In genomic region chr17:75584358-75585175, GRCh38 we compare ENCODE assay signal across 18 cellular contexts. TPM values are rescaled to one million over a fixed set of nuclear protein-coding genes. Genes with fewer than 3 reads are reported as not detected.
"Had no signal": no experiment of that assay in that cellular context is flagged by ENCODE, and none has a peak within 500 bp of the region (broad histone marks: within the 10 kb centered on the region; RNA-seq: fewer than 3 reads in every experiment).

No MANE protein-coding gene starts in this region.

- H3K4me3 ChIP-seq: adrenal gland, colonic mucosa, esophagus squamous epithelium, gastrocnemius medialis, spleen, thoracic aorta, upper lobe of left lung had no signal

- H3K9me3 ChIP-seq: adrenal gland, colonic mucosa, esophagus squamous epithelium, gastrocnemius medialis, spleen, thoracic aorta, upper lobe of left lung had no signal

- H3K4me3 Mint-ChIP-seq: activated naive CD8-positive, alpha-beta T cell; memory B cell; WTC11 had no signal

- H3K27me3 Mint-ChIP-seq: activated naive CD8-positive, alpha-beta T cell had no signal

- H3K36me3 ChIP-seq: adrenal gland, colonic mucosa, esophagus squamous epithelium, gastrocnemius medialis, spleen, thoracic aorta, upper lobe of left lung had no signal

- H3K27ac ChIP-seq: adrenal gland, colonic mucosa, esophagus squamous epithelium, gastrocnemius medialis, spleen, thoracic aorta, upper lobe of left lung had no signal

- H3K27me3 ChIP-seq: adrenal gland, colonic mucosa, upper lobe of left lung had no signal

- H3K4me1 Mint-ChIP-seq: memory B cell had no signal

- H3K9me3 Mint-ChIP-seq: activated T-helper 2 cell treated with anti-CD3 and anti-CD28 coated beads, Interferon-gamma antibody, Interleukin-2, Interleukin-4, amounts not matched to agents 10 μg/mL and 5 μg/mL and 100 μg/mL, durations not matched to agents 14 hours and 24 hours and 36 hours; memory B cell had no signal

- H3K36me3 Mint-ChIP-seq: activated naive CD8-positive, alpha-beta T cell had no signal

- DNase-seq: activated naive CD4-positive, alpha-beta T cell; activated T-cell treated with anti-CD3 and anti-CD28 coated beads, Interleukin-2, amount 50 U/mL, for 1 hour; adrenal gland; colonic mucosa; esophagus squamous epithelium; gastrocnemius medialis; left colon; occipital lobe; spleen; stimulated activated CD4-positive, alpha-beta T cell treated with anti-CD3 and anti-CD28 coated beads, Interleukin-4, amount 100 ng/mL, for 1 hour; stimulated activated naive CD4-positive, alpha-beta T cell treated with Interleukin-2 at 50 U/mL for 16 hours; T-helper 1 cell; upper lobe of left lung had no signal

- H3K27ac Mint-ChIP-seq: activated naive CD8-positive, alpha-beta T cell; activated T-helper 2 cell treated with anti-CD3 and anti-CD28 coated beads, Interferon-gamma antibody, Interleukin-2, Interleukin-4, amounts not matched to agents 10 μg/mL and 5 μg/mL and 100 μg/mL, durations not matched to agents 14 hours and 24 hours and 36 hours; memory B cell; WTC11 had no signal

RNA-seq across cellular contexts. Expression of gene SMIM5, which starts 48.7 kb away (rescaled TPM):
- total RNA-seq: WTC11 had no signal
